In genomic region chr13:46796515-46797467, GRCh38 we compare ENCODE assay signal across 8 cellular contexts. TPM values are rescaled to one million over a fixed set of nuclear protein-coding genes. Genes with fewer than 3 reads are reported as not detected.
DNase-seq lines count a peak whose midpoint lies in the region; ATAC-seq and TF ChIP-seq lines count a peak whose summit lies in the region.

Gene ESD, minus strand, starts transcription at chr13:46797161. Its CDS starts 5,748 bp downstream, at chr13:46791413.

- intact Hi-C loops in PC-9 (cut with micrococcal nuclease; ENCODE audit: unreplicated experiment), result loop anchor here (10.0 kb wide), 1 partner anchor 242 kb away; the partner anchor contains the start of gene LRCH1

- H3K4me1 Mint-ChIP-seq in IgD-negative memory B cell, result peaks cover 15 to 29% (median 24%) of the 10 kb centered on the region in 3 donors
- H3K4me1 Mint-ChIP-seq in activated T-cell treated with anti-CD3 and anti-CD28 coated beads, Interleukin-2, amount 50 U/mL, for 24 hours (ENCODE audit: low read depth), result peaks cover 42% of the 10 kb centered on the region

- H4K20me1 ChIP-seq in PC-9 (ENCODE audit: insufficient read depth), result no peaks in the 10 kb centered on the region

- H2AFZ ChIP-seq in PC-9, result peak within 1 kb of the TSS; percentile 100

- H3K27ac ChIP-seq in PC-9, result peak within 1 kb of the TSS; percentile 61
- peak within 1 kb of the TSS; percentile 92 for H3K27ac ChIP-seq in muscle layer of duodenum (ENCODE audit: low read length)

- H3K79me2 ChIP-seq in PC-9 (ENCODE audit: low read depth), result peaks cover 11% of the 10 kb centered on the region; the same call in 1 of the 2 replicates

- peak within 1 kb of the TSS; percentile 83 to 99 (median 97) for H3K27ac Mint-ChIP-seq in IgD-negative memory B cell
- H3K27ac Mint-ChIP-seq in activated T-cell treated with anti-CD3 and anti-CD28 coated beads, Interleukin-2, amount 50 U/mL, for 24 hours, result peak within 1 kb of the TSS; percentile 95

- no peaks in the 10 kb centered on the region for H3K9me2 ChIP-seq in PC-9 (ENCODE audit: insufficient read depth)

- no peaks in the 10 kb centered on the region for H3K36me3 ChIP-seq in PC-9 (ENCODE audit: low read depth)
- no peaks in the 10 kb centered on the region for H3K36me3 ChIP-seq in muscle layer of duodenum (ENCODE audit: control insufficient read depth in 1 of 2, insufficient read depth in 2 of 2, low read length in 2 of 2)

- BruUV-seq in PC-9 (replicated peaks; lab: Mats Ljungman, UMichigan), result TSS peak; percentile 67

- ATAC-seq in GM21529 (IDR thresholded peaks at IDR 0.05; ENCODE audit: unreplicated experiment) (peak; percentile 90), esophagus mucosa (peak; percentile 96)

- CTCF ChIA-PET in PC-9 (lab: Charles Lee), result no interaction called here

- DNase-seq in DMS114 treated with DMSO at 0.1 percent for 48 hours (lab: John Stamatoyannopoulos, UW; ENCODE audit: unreplicated experiment), result peak; percentile 81
- peak; percentile 68 to 82 for DNase-seq in PC-9
- peak; percentile 95 for DNase-seq in activated T-cell treated with anti-CD3 and anti-CD28 coated beads, Interleukin-2, amount 50 U/mL, for 24 hours
- peak; percentile 79 to 83 for DNase-seq in stimulated activated CD8-positive, alpha-beta memory T cell treated with anti-CD3 and anti-CD28 coated beads, Interleukin-7, amount 100 ng/mL, for 4 hours (ENCODE audit: low read depth in 2 of 2)

- peaks cover 8% of the 10 kb centered on the region; the same call in 1 of the 2 replicates for H3F3A ChIP-seq in PC-9 (ENCODE audit: insufficient read depth, low read depth)

- peak within 1 kb of the TSS; percentile 92 for H3K4me3 ChIP-seq in PC-9
- peak within 1 kb of the TSS; percentile 75 to 89 for H3K4me3 ChIP-seq in muscle layer of duodenum (ENCODE audit: low read depth in 1 of 2, low read length in 2 of 2)

- H3K36me3 Mint-ChIP-seq in IgD-negative memory B cell, result no peaks in the 10 kb centered on the region
- H3K36me3 Mint-ChIP-seq in activated T-cell treated with anti-CD3 and anti-CD28 coated beads, Interleukin-2, amount 50 U/mL, for 24 hours (ENCODE audit: low read depth), result peaks cover 46% of the 10 kb centered on the region

- POLR2A ChIA-PET in PC-9 (lab: Charles Lee; ENCODE audit: unreplicated experiment), result no interaction called here

- H3K9me3 Mint-ChIP-seq in IgD-negative memory B cell, result no peaks in the 10 kb centered on the region
- no peaks in the 10 kb centered on the region for H3K9me3 Mint-ChIP-seq in activated T-cell treated with anti-CD3 and anti-CD28 coated beads, Interleukin-2, amount 50 U/mL, for 24 hours

- H3K4me1 ChIP-seq in PC-9 (replicated peaks; ENCODE audit: insufficient read depth) (peaks cover 11% of the 10 kb centered on the region; the same call in 1 of the 2 replicates), muscle layer of duodenum (ENCODE audit: control insufficient read depth in 1 of 2, insufficient read depth in 2 of 2, low read length in 2 of 2) (peaks cover 10 to 32% of the 10 kb centered on the region in 2 donors)

- no peaks in the 10 kb centered on the region for H3K9me3 ChIP-seq in PC-9 (ENCODE audit: insufficient read depth, low read depth)
- H3K9me3 ChIP-seq in muscle layer of duodenum (ENCODE audit: control insufficient read depth in 1 of 2, low read length in 2 of 2), result no peaks in the 10 kb centered on the region

- H3K4me2 ChIP-seq in PC-9, result peak within 1 kb of the TSS; percentile 79

- H3K27me3 Mint-ChIP-seq in IgD-negative memory B cell, result peaks cover 2% of the 10 kb centered on the region
- no peaks in the 10 kb centered on the region for H3K27me3 Mint-ChIP-seq in activated T-cell treated with anti-CD3 and anti-CD28 coated beads, Interleukin-2, amount 50 U/mL, for 24 hours

- TF ChIP-seq CTCF in PC-9 (conservative IDR thresholded peaks at IDR 0.05), result no peak

- H3K27me3 ChIP-seq in PC-9 (ENCODE audit: insufficient read depth, low read depth) (no peaks in the 10 kb centered on the region), muscle layer of duodenum (ENCODE audit: low read depth, low read length) (no peaks in the 10 kb centered on the region)

- peak within 1 kb of the TSS; percentile 94 to 99 (median 97) for H3K4me3 Mint-ChIP-seq in IgD-negative memory B cell
- H3K4me3 Mint-ChIP-seq in activated T-cell treated with anti-CD3 and anti-CD28 coated beads, Interleukin-2, amount 50 U/mL, for 24 hours, result peak within 1 kb of the TSS; percentile 92

RNA-seq across cellular contexts. Expression of gene ESD, which starts in this region (rescaled TPM):
- 116 TPM for polyA plus RNA-seq in IgD-negative memory B cell
- total RNA-seq in PC-9 (2021) (48.7 and 58.5 TPM in 2 replicates), esophagus mucosa (72.2 TPM)

Comparison
In these comparisons a context has a peak if more than half of its experiments do, and no peak if none do; other contexts are left out.
1. Peak in every context shown above with its lines: DNase-seq, ATAC-seq, H3K4me3 ChIP-seq and H3K27ac ChIP-seq.